In genomic region chr5:150156540-150156939, GRCh38 we compare ENCODE assay signal across 13 cellular contexts. TPM values are rescaled to one million over a fixed set of nuclear protein-coding genes. Genes with fewer than 3 reads are reported as not detected.
A peak's percentile ranks its signal among the peaks of the same experiment; 100 is the strongest.
DNase-seq lines count a peak whose midpoint lies in the region; ATAC-seq and TF ChIP-seq lines count a peak whose summit lies in the region.
"Had no signal": no experiment of that assay in that cellular context is flagged by ENCODE, and none has a peak within 500 bp of the region (broad histone marks: within the 10 kb centered on the region; RNA-seq: fewer than 3 reads in every experiment).

No MANE protein-coding gene starts in this region.

- H3K27me3 ChIP-seq in ascending aorta, result no peaks in the 10 kb centered on the region

- H3K36me3 Mint-ChIP-seq in memory B cell, result no peaks in the 10 kb centered on the region
- no peaks in the 10 kb centered on the region for H3K36me3 Mint-ChIP-seq in effector memory CD8-positive, alpha-beta T cell (ENCODE audit: insufficient read depth)

- no peak for ATAC-seq in memory B cell (ENCODE audit: low read depth)
- ATAC-seq in effector memory CD8-positive, alpha-beta T cell (replicated peaks), result no peak

- DNase-seq in HFF-Myc (ENCODE audit: extremely low read depth, low read depth), result no peak
- no peak for DNase-seq in ascending aorta (ENCODE audit: low spot score in 2 of 2)
- no peak for DNase-seq in memory B cell (ENCODE audit: low spot score in 2 of 2)
- no peak for DNase-seq in substantia nigra (lab: John Stamatoyannopoulos, UW)
- DNase-seq in effector memory CD8-positive, alpha-beta T cell, result no peak
- no peak for DNase-seq in NCI-H1105 treated with DMSO at 0.1 percent for 48 hours (lab: John Stamatoyannopoulos, UW)
- DNase-seq in HuH-7.5 (ENCODE audit: low spot score), result no peak
- DNase-seq in erythroblast (lab: John Stamatoyannopoulos, UW), result no peak
- DNase-seq: activated CD4-positive, alpha-beta T cell treated with anti-CD3 and anti-CD28 coated beads for 1 hour; activated gamma-delta T cell treated with Interleukin-2 at 50 U/mL for 16 hours; DMS53; NCI-H2227 treated with DMSO at 0.1 percent for 48 hours had no signal

- H3K36me3 ChIP-seq in ascending aorta, result peaks cover 3 to 8% of the 10 kb centered on the region in 2 donors

- H3K27ac Mint-ChIP-seq in memory B cell, result peak overlapping the region; percentile 29
- peak overlapping the region in 1 of 2 donors; percentile 96 for H3K27ac Mint-ChIP-seq in effector memory CD8-positive, alpha-beta T cell

- peak overlapping the region; percentile 98 to 99 for H3K27ac ChIP-seq in ascending aorta
- H3K27ac ChIP-seq in substantia nigra (ENCODE audit: low read depth, low read length, poor library complexity, severe bottlenecking), result peak overlapping the region; percentile 52

- TF ChIP-seq POLR2A in erythroblast (IDR thresholded peaks at IDR 0.05; ENCODE audit: low read length), result no peak

- peaks cover 34 to 55% of the 10 kb centered on the region in 2 donors for H3K4me1 ChIP-seq in ascending aorta

- peaks cover 22% of the 10 kb centered on the region for H3K4me1 Mint-ChIP-seq in memory B cell
- H3K4me1 Mint-ChIP-seq in effector memory CD8-positive, alpha-beta T cell (ENCODE audit: low read depth in 2 of 2), result peaks cover 7 to 26% of the 10 kb centered on the region in 2 donors

- TF ChIP-seq CTCF in HFF-Myc (IDR thresholded peaks at IDR 0.05; ENCODE audit: low read depth, low read length, missing control alignments) (no peak), ascending aorta (IDR thresholded peaks at IDR 0.05) (no peak)

- H3K4me3 Mint-ChIP-seq in memory B cell, result no peak overlapping the region
- H3K4me3 Mint-ChIP-seq in effector memory CD8-positive, alpha-beta T cell, result peak overlapping the region in 1 of 2 donors; percentile 96

- peaks cover 2% of the 10 kb centered on the region for H3K27me3 Mint-ChIP-seq in memory B cell
- H3K27me3 Mint-ChIP-seq in effector memory CD8-positive, alpha-beta T cell, result peaks cover 0 to 35% of the 10 kb centered on the region in 2 donors

- H3K4me3 ChIP-seq in HFF-Myc (replicated peaks; ENCODE audit: low read depth, low read length) (peak overlapping the region; percentile 91; the same call in 1 of the 2 replicates), ascending aorta (peak overlapping the region in 1 of 2 donors; percentile 90)

- no peaks in the 10 kb centered on the region for H3K9me3 ChIP-seq in ascending aorta

- intact Hi-C loops in ascending aorta (cut with DNase I), result loop anchor here (10.0 kb wide), 1 partner anchor 628 kb away; no protein-coding TSS in a partner anchor

- H3K9me3 Mint-ChIP-seq in memory B cell, result no peaks in the 10 kb centered on the region
- H3K9me3 Mint-ChIP-seq in effector memory CD8-positive, alpha-beta T cell, result no peaks in the 10 kb centered on the region

RNA-seq across cellular contexts. Expression of gene PDGFRB, which starts 0.9 kb away (rescaled TPM):
- 341 TPM for total RNA-seq in ascending aorta

RNA-seq across cellular contexts. Expression of gene CDX1, which starts 10.0 kb away (rescaled TPM):
- total RNA-seq in ascending aorta, result not detected
- total RNA-seq: omental fat pad had no signal

RNA-seq across cellular contexts. Expression of gene SLC6A7, which starts 33.3 kb away (rescaled TPM):
- not detected for total RNA-seq in ascending aorta
- total RNA-seq: omental fat pad had no signal
